ENCODE assay signal across 10 cellular contexts in genomic region chr1:116990612-116991151, GRCh38. TPM values are rescaled to one million over a fixed set of nuclear protein-coding genes. Genes with fewer than 3 reads are reported as not detected.
DNase-seq lines count a peak whose midpoint lies in the region; ATAC-seq and TF ChIP-seq lines count a peak whose summit lies in the region.
"Had no signal": no experiment of that assay in that cellular context is flagged by ENCODE, and none has a peak within 500 bp of the region (broad histone marks: within the 10 kb centered on the region; RNA-seq: fewer than 3 reads in every experiment).

No MANE protein-coding gene starts in this region.

- no peak overlapping the region for H3K4me3 ChIP-seq in smooth muscle cell

- no peak overlapping the region for H3K9ac ChIP-seq in smooth muscle cell (ENCODE audit: low read depth)

- no peaks in the 10 kb centered on the region for H3K27me3 Mint-ChIP-seq in activated T-helper 17 cell treated with anti-CD3 and anti-CD28 coated beads, Interleukin-2, amount 50 U/mL, for 72 hours

- H3K27me3 ChIP-seq in smooth muscle cell (ENCODE audit: low read depth) = no peaks in the 10 kb centered on the region

- no peak overlapping the region for H2AFZ ChIP-seq in smooth muscle cell (ENCODE audit: low read depth)

- DNase-seq in LHCN-M2 (ENCODE audit: low read depth) = peak; percentile 99
- DNase-seq in amniotic epithelial cell (ENCODE audit: low read depth) = peak; percentile 40
- peak; percentile 81 for DNase-seq in cardiac septum (ENCODE audit: low spot score)
- DNase-seq in smooth muscle cell (lab: John Stamatoyannopoulos, UW; ENCODE audit: unreplicated experiment) = no peak
- no peak for DNase-seq in retina
- DNase-seq in G401 (ENCODE audit: low spot score) = no peak
- DNase-seq in GM20000 (ENCODE audit: low spot score) = no peak
- DNase-seq: activated T-cell treated with anti-CD3 and anti-CD28 coated beads, Interleukin-2, amount 50 U/mL, for 4 hours; NCI-H226 had no signal

- intact Hi-C loops in cardiac septum (cut with DNase I) = loop anchor here (5.0 kb wide), 1 partner anchor 62 kb away; no protein-coding TSS in a partner anchor

- H3K4me3 Mint-ChIP-seq in activated T-helper 17 cell treated with anti-CD3 and anti-CD28 coated beads, Interleukin-2, amount 50 U/mL, for 72 hours = no peak overlapping the region

- no peaks in the 10 kb centered on the region for H4K20me1 ChIP-seq in smooth muscle cell (ENCODE audit: low read depth)

- H3K4me1 Mint-ChIP-seq in activated T-helper 17 cell treated with anti-CD3 and anti-CD28 coated beads, Interleukin-2, amount 50 U/mL, for 72 hours = peaks cover 18% of the 10 kb centered on the region

- no peaks in the 10 kb centered on the region for H3K9me3 ChIP-seq in smooth muscle cell (replicated peaks; ENCODE audit: low read depth)

- no peak overlapping the region for H3K27ac Mint-ChIP-seq in activated T-helper 17 cell treated with anti-CD3 and anti-CD28 coated beads, Interleukin-2, amount 50 U/mL, for 72 hours

- H3K27ac ChIP-seq in smooth muscle cell (ENCODE audit: low read depth) = peak overlapping the region; percentile 68

- H3K4me2 ChIP-seq in smooth muscle cell = no peak overlapping the region

- H3K36me3 Mint-ChIP-seq in activated T-helper 17 cell treated with anti-CD3 and anti-CD28 coated beads, Interleukin-2, amount 50 U/mL, for 72 hours (ENCODE audit: low read depth) = no peaks in the 10 kb centered on the region

- H3K9me3 Mint-ChIP-seq in activated T-helper 17 cell treated with anti-CD3 and anti-CD28 coated beads, Interleukin-2, amount 50 U/mL, for 72 hours = no peaks in the 10 kb centered on the region

- H3K4me1 ChIP-seq in smooth muscle cell (ENCODE audit: low read depth) = no peaks in the 10 kb centered on the region

- in situ Hi-C loops in G401 (cut with HindIII; ENCODE audit: low sequenced_read_pairs) = no loop called here

- TF ChIP-seq CTCF in smooth muscle cell (IDR thresholded peaks at IDR 0.05; ENCODE audit: borderline replicate concordance, insufficient read depth, poor library complexity, severe bottlenecking) = no peak
- TF ChIP-seq CTCF in GM20000 (IDR thresholded peaks at IDR 0.05; ENCODE audit: extremely low read depth, missing control alignments) = no peak

- H3K36me3 ChIP-seq in smooth muscle cell (ENCODE audit: low read depth) = no peaks in the 10 kb centered on the region

- no peaks in the 10 kb centered on the region for H3K79me2 ChIP-seq in smooth muscle cell (ENCODE audit: low read depth)

- H3F3A ChIP-seq in smooth muscle cell (ENCODE audit: low read depth) = no peaks in the 10 kb centered on the region

- WGBS in smooth muscle cell (ENCODE audit: low lambda C conversion rate) = 71% methylated on average over 12 of the region's 12 CpGs

- no peak for ATAC-seq in activated T-helper 17 cell treated with anti-CD3 and anti-CD28 coated beads, Interleukin-2, amount 50 U/mL, for 72 hours (replicated peaks)
- ATAC-seq: activated T-cell treated with anti-CD3 and anti-CD28 coated beads, Interleukin-2, amount 50 U/mL, for 4 hours had no signal

RNA-seq across cellular contexts. Expression of gene CD101, which starts 10.9 kb away (rescaled TPM):
- 0.40 and 0.83 TPM in 2 replicates for total RNA-seq in LHCN-M2 (2014; rRNA removed)
- polyA plus RNA-seq in LHCN-M2 (2012) = 0.26 TPM
- 1.6 TPM for total RNA-seq in cardiac septum
- total RNA-seq in smooth muscle cell = 0.81 and 0.85 TPM in 2 replicates
- 2.0 and 3.1 TPM in 2 replicates for polyA plus RNA-seq in smooth muscle cell
- 0.55 and 1.2 TPM in 2 replicates for total RNA-seq in G401 (2014; rRNA removed; shearing (Covaris generic))
- 1 to 10 TPM in 1 of 2 donors, under 1 TPM in 1; 0.26 to 2.1 TPM for total RNA-seq in activated T-helper 17 cell treated with anti-CD3 and anti-CD28 coated beads, Interleukin-2, amount 50 U/mL, for 72 hours

Comparison
In these comparisons a context has a peak if more than half of its experiments do, and no peak if none do; other contexts are left out.
1. DNase-seq: peak in LHCN-M2 (single experiment), amniotic epithelial cell (single experiment) and cardiac septum (single experiment); none in smooth muscle cell (single experiment), retina (single experiment), G401 (single experiment) and GM20000 (single experiment).